In genomic region chr11:61496602-61497400, GRCh38 we compare ENCODE assay signal across 19 cellular contexts. TPM values are rescaled to one million over a fixed set of nuclear protein-coding genes. Genes with fewer than 3 reads are reported as not detected.
"Had no signal": no experiment of that assay in that cellular context is flagged by ENCODE, and none has a peak within 500 bp of the region (broad histone marks: within the 10 kb centered on the region; RNA-seq: fewer than 3 reads in every experiment).

No MANE protein-coding gene starts in this region.

- ATAC-seq: activated CD8-positive, alpha-beta T cell treated with anti-CD3 and anti-CD28 coated beads, Interleukin-2, amount 10 ng/mL, durations not matched to agents 7 days and 5 days; activated naive CD4-positive, alpha-beta T cell treated with anti-CD3 and anti-CD28 coated beads, Interleukin-2, amount 50 U/mL, for 72 hours; upper lobe of right lung had no signal

- H3K27ac ChIP-seq: coronary artery, ovary, prostate gland, spleen, thyroid gland, upper lobe of right lung had no signal

- H3K4me1 ChIP-seq: breast epithelium, prostate gland, thyroid gland, upper lobe of right lung had no signal

- DNase-seq: activated CD4-positive, alpha-beta T cell treated with anti-CD3 and anti-CD28 coated beads for 1 hour; activated CD4-positive, alpha-beta T cell treated with anti-CD3 and anti-CD28 coated beads, Interleukin-2, amount 50 U/mL, for 1 hour; activated CD8-positive, alpha-beta T cell treated with anti-CD3 and anti-CD28 coated beads, Interleukin-2, amount 10 ng/mL, durations not matched to agents 7 days and 5 days; left cardiac atrium; midbrain; natural killer cell; ovary; spleen; stimulated activated CD4-positive, alpha-beta T cell treated with anti-CD3 and anti-CD28 coated beads, Interleukin-4, amount 100 ng/mL, for 1 hour; stimulated activated naive CD4-positive, alpha-beta T cell treated with Interleukin-2 at 50 U/mL for 16 hours; thyroid gland; upper lobe of right lung had no signal

- H3K9me3 ChIP-seq: breast epithelium, heart left ventricle, ovary, prostate gland, spleen, thyroid gland, upper lobe of right lung had no signal

- H3K27me3 ChIP-seq: breast epithelium, heart left ventricle, ovary, spleen, thyroid gland, upper lobe of right lung had no signal

- H3K4me3 ChIP-seq: breast epithelium, coronary artery, heart left ventricle, ovary, prostate gland, spleen, thyroid gland, upper lobe of right lung had no signal

- H3K36me3 ChIP-seq: breast epithelium, heart left ventricle, ovary, prostate gland, spleen, thyroid gland, upper lobe of right lung had no signal

RNA-seq across cellular contexts. Expression of gene LRRC10B, which starts 11.7 kb away (rescaled TPM):
- total RNA-seq: activated CD8-positive, alpha-beta T cell treated with anti-CD3 and anti-CD28 coated beads, Interleukin-2, amount 10 ng/mL, durations not matched to agents 7 days and 5 days; activated naive CD4-positive, alpha-beta T cell treated with anti-CD3 and anti-CD28 coated beads, Interleukin-2, amount 50 U/mL, for 72 hours; epithelial cell of proximal tubule; fibroblast of villous mesenchyme; natural killer cell had no signal
